8 cellular contexts compared by ENCODE assay signal in the genomic region with DNA sequence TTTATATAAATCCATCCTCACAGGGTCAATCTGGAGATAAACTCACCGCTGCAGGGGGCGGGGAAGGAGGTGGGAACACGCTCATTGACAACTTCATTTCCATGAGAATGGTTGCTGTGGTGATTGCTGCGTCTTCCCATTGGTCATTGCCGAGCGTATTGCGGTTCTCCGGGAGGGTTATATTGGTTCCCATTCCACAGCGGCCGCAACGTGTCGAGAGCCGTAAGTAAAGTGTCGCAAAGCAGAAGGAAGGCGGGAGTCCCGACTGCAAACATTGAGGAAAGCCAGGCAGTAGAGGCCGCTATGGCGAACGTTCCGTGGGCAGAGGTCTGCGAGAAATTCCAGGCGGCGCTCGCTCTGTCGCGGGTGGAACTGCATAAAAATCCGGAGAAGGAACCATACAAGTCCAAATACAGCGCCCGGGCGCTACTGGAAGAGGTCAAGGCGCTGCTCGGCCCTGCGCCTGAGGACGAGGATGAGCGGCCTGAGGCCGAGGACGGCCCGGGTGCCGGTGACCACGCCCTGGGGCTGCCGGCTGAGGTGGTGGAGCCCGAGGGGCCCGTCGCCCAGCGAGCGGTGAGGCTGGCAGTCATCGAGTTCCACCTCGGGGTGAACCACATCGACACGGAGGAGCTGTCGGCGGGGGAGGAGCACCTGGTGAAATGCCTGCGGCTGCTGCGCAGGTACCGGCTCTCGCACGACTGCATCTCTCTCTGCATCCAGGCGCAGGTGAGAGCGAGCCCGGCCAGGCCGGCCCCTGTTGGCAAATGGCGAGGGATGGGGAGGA.
DNase-seq lines count a peak whose midpoint lies in the region; ATAC-seq lines count a peak whose summit lies in the region.

A gene with protein sequence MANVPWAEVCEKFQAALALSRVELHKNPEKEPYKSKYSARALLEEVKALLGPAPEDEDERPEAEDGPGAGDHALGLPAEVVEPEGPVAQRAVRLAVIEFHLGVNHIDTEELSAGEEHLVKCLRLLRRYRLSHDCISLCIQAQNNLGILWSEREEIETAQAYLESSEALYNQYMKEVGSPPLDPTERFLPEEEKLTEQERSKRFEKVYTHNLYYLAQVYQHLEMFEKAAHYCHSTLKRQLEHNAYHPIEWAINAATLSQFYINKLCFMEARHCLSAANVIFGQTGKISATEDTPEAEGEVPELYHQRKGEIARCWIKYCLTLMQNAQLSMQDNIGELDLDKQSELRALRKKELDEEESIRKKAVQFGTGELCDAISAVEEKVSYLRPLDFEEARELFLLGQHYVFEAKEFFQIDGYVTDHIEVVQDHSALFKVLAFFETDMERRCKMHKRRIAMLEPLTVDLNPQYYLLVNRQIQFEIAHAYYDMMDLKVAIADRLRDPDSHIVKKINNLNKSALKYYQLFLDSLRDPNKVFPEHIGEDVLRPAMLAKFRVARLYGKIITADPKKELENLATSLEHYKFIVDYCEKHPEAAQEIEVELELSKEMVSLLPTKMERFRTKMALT (plus strand): TSS at position 274 of the 787 bp plus-strand sequence. CDS start 30 bp downstream, at position 304.

- DNase-seq in COLO829 (ENCODE audit: low spot score) (peak; percentile 93), HS-5 (ENCODE audit: low read depth) (peak; percentile 94), NOMO-1 (lab: John Stamatoyannopoulos, UW; ENCODE audit: unreplicated experiment in 2 of 2) (peak; percentile 97 to 98), medulla oblongata (ENCODE audit: extremely low spot score) (peak; percentile 99)
- peak; percentile 44 to 54 for DNase-seq in activated CD8-positive, alpha-beta memory T cell treated with anti-CD3 and anti-CD28 coated beads for 4 hours (ENCODE audit: low read depth in 2 of 2)
- DNase-seq in effector memory CD8-positive, alpha-beta T cell, result peak; percentile 63 to 67 (median 65)
- DNase-seq in stimulated activated CD8-positive, alpha-beta memory T cell treated with anti-CD3 and anti-CD28 coated beads, Interleukin-12 subunit alpha, Interleukin-12 subunit beta, amount 100 ng/mL, for 1 hour (ENCODE audit: low read depth), result peak; percentile 59

- peaks cover 22% of the 10 kb centered on the region for H3K36me3 Mint-ChIP-seq in effector memory CD8-positive, alpha-beta T cell (ENCODE audit: insufficient read depth)

- H3K27ac Mint-ChIP-seq in effector memory CD8-positive, alpha-beta T cell, result peak within 1 kb of the TSS; percentile 86 to 98

- peaks cover 21 to 43% of the 10 kb centered on the region in 2 donors for H3K4me1 Mint-ChIP-seq in effector memory CD8-positive, alpha-beta T cell (ENCODE audit: low read depth in 2 of 2)

- peak within 1 kb of the TSS; percentile 93 to 100 for H3K4me3 Mint-ChIP-seq in effector memory CD8-positive, alpha-beta T cell

- peak; percentile 77 for ATAC-seq in GM19468 (IDR thresholded peaks at IDR 0.05; ENCODE audit: extremely low read depth, unreplicated experiment)
- peak; percentile 82 for ATAC-seq in effector memory CD8-positive, alpha-beta T cell (replicated peaks)

- no peaks in the 10 kb centered on the region for H3K9me3 Mint-ChIP-seq in effector memory CD8-positive, alpha-beta T cell

- no peaks in the 10 kb centered on the region for H3K27me3 Mint-ChIP-seq in effector memory CD8-positive, alpha-beta T cell

Comparison
In these comparisons a context has a peak if more than half of its experiments do, and no peak if none do; other contexts are left out.
1. Peak in every context shown above with its lines: DNase-seq and ATAC-seq.
2. DNase-seq: peak in every context shown above with its lines; median percentile 99 in medulla oblongata; 98 in NOMO-1; 94 in HS-5; 93 in COLO829; 65 in effector memory CD8-positive, alpha-beta T cell; 59 in stimulated activated CD8-positive, alpha-beta memory T cell treated with anti-CD3 and anti-CD28 coated beads, Interleukin-12 subunit alpha, Interleukin-12 subunit beta, amount 100 ng/mL, for 1 hour; 49 in activated CD8-positive, alpha-beta memory T cell treated with anti-CD3 and anti-CD28 coated beads for 4 hours.